26 cellular contexts compared by ENCODE assay signal in genomic region chr11:12474871-12475270, GRCh38.
"Had no signal": no experiment of that assay in that cellular context is flagged by ENCODE, and none has a peak within 500 bp of the region (broad histone marks: within the 10 kb centered on the region; RNA-seq: fewer than 3 reads in every experiment).

No MANE protein-coding gene starts in this region.

- H3K27ac Mint-ChIP-seq: activated CD4-positive, alpha-beta memory T cell treated with anti-CD3 and anti-CD28 coated beads, Interleukin-2, amount 10 ng/mL, durations not matched to agents 7 days and 5 days; activated CD4-positive, alpha-beta T cell treated with anti-CD3 and anti-CD28 coated beads, Interleukin-2, amount 10 ng/mL, durations not matched to agents 24 days and 14 days; activated CD8-positive, alpha-beta memory T cell treated with anti-CD3 and anti-CD28 coated beads, Interleukin-2, amount 10 ng/mL, durations not matched to agents 7 days and 5 days; activated naive CD4-positive, alpha-beta T cell treated with anti-CD3 and anti-CD28 coated beads, Interleukin-2, amount 50 U/mL, for 72 hours; activated T-helper 1 cell treated with anti-CD3 and anti-CD28 coated beads, Interleukin-12 subunit alpha, Interleukin-12 subunit beta, Interleukin-2, Interleukin-4 antibody, amounts not matched to agents 30 ng/mL and 10 ng/mL and 1 ng/mL, durations not matched to agents 14 hours and 24 hours and 36 hours; natural killer cell had no signal

- H3K4me1 Mint-ChIP-seq: activated CD4-positive, alpha-beta memory T cell treated with anti-CD3 and anti-CD28 coated beads, Interleukin-2, amount 10 ng/mL, durations not matched to agents 7 days and 5 days; activated CD4-positive, alpha-beta T cell treated with anti-CD3 and anti-CD28 coated beads, Interleukin-2, amount 10 ng/mL, durations not matched to agents 24 days and 14 days; activated CD8-positive, alpha-beta memory T cell treated with anti-CD3 and anti-CD28 coated beads, Interleukin-2, amount 10 ng/mL, durations not matched to agents 7 days and 5 days; natural killer cell had no signal

- H3K9me3 Mint-ChIP-seq: activated CD4-positive, alpha-beta memory T cell treated with anti-CD3 and anti-CD28 coated beads, Interleukin-2, amount 10 ng/mL, durations not matched to agents 7 days and 5 days; activated CD4-positive, alpha-beta T cell treated with anti-CD3 and anti-CD28 coated beads, Interleukin-2, amount 10 ng/mL, durations not matched to agents 24 days and 14 days; activated naive CD4-positive, alpha-beta T cell treated with anti-CD3 and anti-CD28 coated beads, Interleukin-2, amount 50 U/mL, for 72 hours; activated T-helper 1 cell treated with anti-CD3 and anti-CD28 coated beads, Interleukin-12 subunit alpha, Interleukin-12 subunit beta, Interleukin-2, Interleukin-4 antibody, amounts not matched to agents 30 ng/mL and 10 ng/mL and 1 ng/mL, durations not matched to agents 14 hours and 24 hours and 36 hours; brain; natural killer cell had no signal

- H3K4me3 ChIP-seq: hepatocyte, right lobe of liver, smooth muscle cell, testis, vagina had no signal

- H3K27me3 ChIP-seq: hepatocyte, right lobe of liver, testis, vagina had no signal

- H3K4me3 Mint-ChIP-seq: activated CD4-positive, alpha-beta memory T cell treated with anti-CD3 and anti-CD28 coated beads, Interleukin-2, amount 10 ng/mL, durations not matched to agents 7 days and 5 days; activated CD4-positive, alpha-beta T cell treated with anti-CD3 and anti-CD28 coated beads, Interleukin-2, amount 10 ng/mL, durations not matched to agents 24 days and 14 days; activated CD8-positive, alpha-beta memory T cell treated with anti-CD3 and anti-CD28 coated beads, Interleukin-2, amount 10 ng/mL, durations not matched to agents 7 days and 5 days; activated T-helper 1 cell treated with anti-CD3 and anti-CD28 coated beads, Interleukin-12 subunit alpha, Interleukin-12 subunit beta, Interleukin-2, Interleukin-4 antibody, amounts not matched to agents 30 ng/mL and 10 ng/mL and 1 ng/mL, durations not matched to agents 14 hours and 24 hours and 36 hours; brain; natural killer cell had no signal

- H3K4me1 ChIP-seq: right lobe of liver had no signal

- H3K9me3 ChIP-seq: right lobe of liver, testis, vagina had no signal

- H3K27me3 Mint-ChIP-seq: brain had no signal

- H3K27ac ChIP-seq: hepatocyte, parathyroid adenoma, right lobe of liver, testis, vagina, VCaP had no signal

- H3K36me3 Mint-ChIP-seq: activated CD8-positive, alpha-beta memory T cell treated with anti-CD3 and anti-CD28 coated beads, Interleukin-2, amount 10 ng/mL, durations not matched to agents 7 days and 5 days; activated naive CD4-positive, alpha-beta T cell treated with anti-CD3 and anti-CD28 coated beads, Interleukin-2, amount 50 U/mL, for 72 hours; natural killer cell had no signal

- DNase-seq: activated CD4-positive, alpha-beta memory T cell treated with anti-CD3 and anti-CD28 coated beads, Interleukin-2, amount 10 ng/mL, durations not matched to agents 7 days and 5 days; activated CD4-positive, alpha-beta T cell treated with anti-CD3 and anti-CD28 coated beads, Interleukin-2, amount 10 ng/mL, durations not matched to agents 24 days and 14 days; activated CD8-positive, alpha-beta memory T cell treated with anti-CD3 and anti-CD28 coated beads, Interleukin-2, amount 10 ng/mL, durations not matched to agents 7 days and 5 days; aorta; foreskin melanocyte; glutamatergic neuron; left ventricle myocardium superior; mammary epithelial cell; midbrain; natural killer cell; nucleus accumbens; right lobe of liver; stimulated activated CD4-positive, alpha-beta T cell treated with anti-CD3 and anti-CD28 coated beads, Interleukin-15, amount 100 ng/mL, for 24 hours; stimulated activated naive CD4-positive, alpha-beta T cell; T-helper 2 cell; testis; trophoblast cell had no signal

- ATAC-seq: activated CD4-positive, CD25-positive, alpha-beta regulatory T cell treated with anti-CD3 and anti-CD28 coated beads, Interleukin-2, amount 50 U/mL, for 24 hours; activated CD8-positive, alpha-beta memory T cell treated with anti-CD3 and anti-CD28 coated beads, Interleukin-2, amount 10 ng/mL, durations not matched to agents 7 days and 5 days; activated naive CD4-positive, alpha-beta T cell treated with anti-CD3 and anti-CD28 coated beads, Interleukin-2, amount 50 U/mL, for 72 hours; left ventricle myocardium superior; natural killer cell had no signal
